ENCODE assay signal across 1 cellular context in genomic region chr5:37086466-37087178, GRCh38.
A peak's percentile ranks its signal among the peaks of the same experiment; 100 is the strongest.
TF ChIP-seq lines count a peak whose summit lies in the region.

No MANE protein-coding gene starts in this region.

TF ChIP-seq in HepG2, 621 proteins besides CTCF, POLR2A, EP300 and RAD21 (continued from another document and continues in another):
- TF ChIP-seq, protein P1, sequence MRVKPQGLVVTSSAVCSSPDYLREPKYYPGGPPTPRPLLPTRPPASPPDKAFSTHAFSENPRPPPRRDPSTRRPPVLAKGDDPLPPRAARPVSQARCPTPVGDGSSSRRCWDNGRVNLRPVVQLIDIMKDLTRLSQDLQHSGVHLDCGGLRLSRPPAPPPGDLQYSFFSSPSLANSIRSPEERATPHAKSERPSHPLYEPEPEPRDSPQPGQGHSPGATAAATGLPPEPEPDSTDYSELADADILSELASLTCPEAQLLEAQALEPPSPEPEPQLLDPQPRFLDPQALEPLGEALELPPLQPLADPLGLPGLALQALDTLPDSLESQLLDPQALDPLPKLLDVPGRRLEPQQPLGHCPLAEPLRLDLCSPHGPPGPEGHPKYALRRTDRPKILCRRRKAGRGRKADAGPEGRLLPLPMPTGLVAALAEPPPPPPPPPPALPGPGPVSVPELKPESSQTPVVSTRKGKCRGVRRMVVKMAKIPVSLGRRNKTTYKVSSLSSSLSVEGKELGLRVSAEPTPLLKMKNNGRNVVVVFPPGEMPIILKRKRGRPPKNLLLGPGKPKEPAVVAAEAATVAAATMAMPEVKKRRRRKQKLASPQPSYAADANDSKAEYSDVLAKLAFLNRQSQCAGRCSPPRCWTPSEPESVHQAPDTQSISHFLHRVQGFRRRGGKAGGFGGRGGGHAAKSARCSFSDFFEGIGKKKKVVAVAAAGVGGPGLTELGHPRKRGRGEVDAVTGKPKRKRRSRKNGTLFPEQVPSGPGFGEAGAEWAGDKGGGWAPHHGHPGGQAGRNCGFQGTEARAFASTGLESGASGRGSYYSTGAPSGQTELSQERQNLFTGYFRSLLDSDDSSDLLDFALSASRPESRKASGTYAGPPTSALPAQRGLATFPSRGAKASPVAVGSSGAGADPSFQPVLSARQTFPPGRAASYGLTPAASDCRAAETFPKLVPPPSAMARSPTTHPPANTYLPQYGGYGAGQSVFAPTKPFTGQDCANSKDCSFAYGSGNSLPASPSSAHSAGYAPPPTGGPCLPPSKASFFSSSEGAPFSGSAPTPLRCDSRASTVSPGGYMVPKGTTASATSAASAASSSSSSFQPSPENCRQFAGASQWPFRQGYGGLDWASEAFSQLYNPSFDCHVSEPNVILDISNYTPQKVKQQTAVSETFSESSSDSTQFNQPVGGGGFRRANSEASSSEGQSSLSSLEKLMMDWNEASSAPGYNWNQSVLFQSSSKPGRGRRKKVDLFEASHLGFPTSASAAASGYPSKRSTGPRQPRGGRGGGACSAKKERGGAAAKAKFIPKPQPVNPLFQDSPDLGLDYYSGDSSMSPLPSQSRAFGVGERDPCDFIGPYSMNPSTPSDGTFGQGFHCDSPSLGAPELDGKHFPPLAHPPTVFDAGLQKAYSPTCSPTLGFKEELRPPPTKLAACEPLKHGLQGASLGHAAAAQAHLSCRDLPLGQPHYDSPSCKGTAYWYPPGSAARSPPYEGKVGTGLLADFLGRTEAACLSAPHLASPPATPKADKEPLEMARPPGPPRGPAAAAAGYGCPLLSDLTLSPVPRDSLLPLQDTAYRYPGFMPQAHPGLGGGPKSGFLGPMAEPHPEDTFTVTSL (CRISPR knock-in tag; IDR thresholded peaks at IDR 0.05; ENCODE audit: borderline replicate concordance): 0 out of 2 replicates have a peak, but pooled peaks have one; percentile 25
- TF ChIP-seq ZNF264 (CRISPR knock-in tag; IDR thresholded peaks at IDR 0.05): 0 out of 2 replicates have a peak, but pooled peaks have one; percentile 26
- no peak for TF ChIP-seq AGO1 (IDR thresholded peaks at IDR 0.05; ENCODE audit: low read depth, low read length, poor library complexity, severe bottlenecking)
- peak; percentile 52 for TF ChIP-seq TCF7 (IDR thresholded peaks at IDR 0.05; ENCODE audit: low read depth)
- TF ChIP-seq, protein P2, sequence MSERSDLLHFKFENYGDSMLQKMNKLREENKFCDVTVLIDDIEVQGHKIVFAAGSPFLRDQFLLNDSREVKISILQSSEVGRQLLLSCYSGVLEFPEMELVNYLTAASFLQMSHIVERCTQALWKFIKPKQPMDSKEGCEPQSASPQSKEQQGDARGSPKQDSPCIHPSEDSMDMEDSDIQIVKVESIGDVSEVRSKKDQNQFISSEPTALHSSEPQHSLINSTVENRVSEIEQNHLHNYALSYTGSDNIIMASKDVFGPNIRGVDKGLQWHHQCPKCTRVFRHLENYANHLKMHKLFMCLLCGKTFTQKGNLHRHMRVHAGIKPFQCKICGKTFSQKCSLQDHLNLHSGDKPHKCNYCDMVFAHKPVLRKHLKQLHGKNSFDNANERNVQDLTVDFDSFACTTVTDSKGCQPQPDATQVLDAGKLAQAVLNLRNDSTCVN (CRISPR knock-in tag; IDR thresholded peaks at IDR 0.05; ENCODE audit: borderline replicate concordance): no peak
- TF ChIP-seq NR2F6 (IDR thresholded peaks at IDR 0.05): peak; percentile 80
- TF ChIP-seq NR2F6 (CRISPR knock-in tag; IDR thresholded peaks at IDR 0.05): 0 out of 2 replicates have a peak, but pooled peaks have one; percentile 20
- no peak for TF ChIP-seq XBP1 (CRISPR knock-in tag; IDR thresholded peaks at IDR 0.05)
- TF ChIP-seq ZSCAN20 (CRISPR knock-in tag; IDR thresholded peaks at IDR 0.05; ENCODE audit: borderline replicate concordance): no peak
- no peak for TF ChIP-seq GTF2F1 (IDR thresholded peaks at IDR 0.05; ENCODE audit: low read length)
- no peak for TF ChIP-seq SAP130 (CRISPR knock-in tag; IDR thresholded peaks at IDR 0.05; ENCODE audit: low read depth)
- no peak for TF ChIP-seq ZBED4 (CRISPR knock-in tag; IDR thresholded peaks at IDR 0.05; ENCODE audit: borderline replicate concordance)
- TF ChIP-seq, protein P3, sequence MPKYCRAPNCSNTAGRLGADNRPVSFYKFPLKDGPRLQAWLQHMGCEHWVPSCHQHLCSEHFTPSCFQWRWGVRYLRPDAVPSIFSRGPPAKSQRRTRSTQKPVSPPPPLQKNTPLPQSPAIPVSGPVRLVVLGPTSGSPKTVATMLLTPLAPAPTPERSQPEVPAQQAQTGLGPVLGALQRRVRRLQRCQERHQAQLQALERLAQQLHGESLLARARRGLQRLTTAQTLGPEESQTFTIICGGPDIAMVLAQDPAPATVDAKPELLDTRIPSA (CRISPR knock-in tag; IDR thresholded peaks at IDR 0.05; ENCODE audit: borderline replicate concordance): no peak
- no peak for TF ChIP-seq RFX1 (IDR thresholded peaks at IDR 0.05)
- no peak for TF ChIP-seq ZFP36L2 (CRISPR knock-in tag; IDR thresholded peaks at IDR 0.05)
- 0 out of 2 replicates have a peak, but pooled peaks have one; percentile 29 for TF ChIP-seq FOXK2 (IDR thresholded peaks at IDR 0.05)
- no peak for TF ChIP-seq RFXAP (CRISPR knock-in tag; IDR thresholded peaks at IDR 0.05; ENCODE audit: borderline replicate concordance)
- no peak for TF ChIP-seq MTF2 (CRISPR knock-in tag; IDR thresholded peaks at IDR 0.05; ENCODE audit: borderline replicate concordance)
- no peak for TF ChIP-seq MXD1 (CRISPR knock-in tag; IDR thresholded peaks at IDR 0.05)
- no peak for TF ChIP-seq MYNN (CRISPR knock-in tag; IDR thresholded peaks at IDR 0.05; ENCODE audit: low read depth)
- TF ChIP-seq, protein P4, sequence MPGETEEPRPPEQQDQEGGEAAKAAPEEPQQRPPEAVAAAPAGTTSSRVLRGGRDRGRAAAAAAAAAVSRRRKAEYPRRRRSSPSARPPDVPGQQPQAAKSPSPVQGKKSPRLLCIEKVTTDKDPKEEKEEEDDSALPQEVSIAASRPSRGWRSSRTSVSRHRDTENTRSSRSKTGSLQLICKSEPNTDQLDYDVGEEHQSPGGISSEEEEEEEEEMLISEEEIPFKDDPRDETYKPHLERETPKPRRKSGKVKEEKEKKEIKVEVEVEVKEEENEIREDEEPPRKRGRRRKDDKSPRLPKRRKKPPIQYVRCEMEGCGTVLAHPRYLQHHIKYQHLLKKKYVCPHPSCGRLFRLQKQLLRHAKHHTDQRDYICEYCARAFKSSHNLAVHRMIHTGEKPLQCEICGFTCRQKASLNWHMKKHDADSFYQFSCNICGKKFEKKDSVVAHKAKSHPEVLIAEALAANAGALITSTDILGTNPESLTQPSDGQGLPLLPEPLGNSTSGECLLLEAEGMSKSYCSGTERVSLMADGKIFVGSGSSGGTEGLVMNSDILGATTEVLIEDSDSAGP (CRISPR knock-in tag; IDR thresholded peaks at IDR 0.05; ENCODE audit: borderline replicate concordance): no peak
- TF ChIP-seq ZNF350 (CRISPR knock-in tag; IDR thresholded peaks at IDR 0.05; ENCODE audit: borderline replicate concordance, low read depth): no peak
- TF ChIP-seq, protein P5, sequence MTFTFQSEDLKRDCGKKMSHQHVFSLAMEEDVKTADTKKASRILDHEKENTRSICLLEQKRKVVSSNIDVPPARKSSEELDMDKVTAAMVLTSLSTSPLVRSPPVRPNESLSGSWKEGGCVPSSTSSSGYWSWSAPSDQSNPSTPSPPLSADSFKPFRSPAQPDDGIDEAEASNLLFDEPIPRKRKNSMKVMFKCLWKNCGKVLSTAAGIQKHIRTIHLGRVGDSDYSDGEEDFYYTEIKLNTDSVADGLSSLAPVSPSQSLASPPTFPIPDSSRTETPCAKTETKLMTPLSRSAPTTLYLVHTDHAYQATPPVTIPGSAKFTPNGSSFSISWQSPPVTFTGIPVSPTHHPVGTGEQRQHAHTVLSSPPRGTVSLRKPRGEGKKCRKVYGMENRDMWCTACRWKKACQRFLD (CRISPR knock-in tag; IDR thresholded peaks at IDR 0.05; ENCODE audit: borderline replicate concordance): no peak
- TF ChIP-seq, protein P6, sequence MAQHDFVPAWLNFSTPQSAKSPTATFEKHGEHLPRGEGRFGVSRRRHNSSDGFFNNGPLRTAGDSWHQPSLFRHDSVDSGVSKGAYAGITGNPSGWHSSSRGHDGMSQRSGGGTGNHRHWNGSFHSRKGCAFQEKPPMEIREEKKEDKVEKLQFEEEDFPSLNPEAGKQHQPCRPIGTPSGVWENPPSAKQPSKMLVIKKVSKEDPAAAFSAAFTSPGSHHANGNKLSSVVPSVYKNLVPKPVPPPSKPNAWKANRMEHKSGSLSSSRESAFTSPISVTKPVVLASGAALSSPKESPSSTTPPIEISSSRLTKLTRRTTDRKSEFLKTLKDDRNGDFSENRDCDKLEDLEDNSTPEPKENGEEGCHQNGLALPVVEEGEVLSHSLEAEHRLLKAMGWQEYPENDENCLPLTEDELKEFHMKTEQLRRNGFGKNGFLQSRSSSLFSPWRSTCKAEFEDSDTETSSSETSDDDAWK (CRISPR knock-in tag; IDR thresholded peaks at IDR 0.05): no peak
- peak; percentile 27; the same call in 1 of the 2 replicates for TF ChIP-seq HNF4G (IDR thresholded peaks at IDR 0.05; ENCODE audit: borderline replicate concordance, low read depth, low read length)
- TF ChIP-seq HNF4G (CRISPR knock-in tag; IDR thresholded peaks at IDR 0.05; ENCODE audit: borderline replicate concordance, low read depth): no peak
- no peak for TF ChIP-seq ARID3A (IDR thresholded peaks at IDR 0.05; ENCODE audit: low read depth, low read length)
- TF ChIP-seq SATB2 (CRISPR knock-in tag; IDR thresholded peaks at IDR 0.05): no peak
- TF ChIP-seq ZFX (CRISPR knock-in tag; IDR thresholded peaks at IDR 0.05; ENCODE audit: low read depth): no peak
- TF ChIP-seq FOXP1 (IDR thresholded peaks at IDR 0.05): peak; percentile 65
- peak; percentile 76 for TF ChIP-seq FOXP1 (CRISPR knock-in tag; IDR thresholded peaks at IDR 0.05)
- no peak for TF ChIP-seq JUNB (CRISPR knock-in tag; IDR thresholded peaks at IDR 0.05; ENCODE audit: borderline replicate concordance)
- TF ChIP-seq, protein P7, sequence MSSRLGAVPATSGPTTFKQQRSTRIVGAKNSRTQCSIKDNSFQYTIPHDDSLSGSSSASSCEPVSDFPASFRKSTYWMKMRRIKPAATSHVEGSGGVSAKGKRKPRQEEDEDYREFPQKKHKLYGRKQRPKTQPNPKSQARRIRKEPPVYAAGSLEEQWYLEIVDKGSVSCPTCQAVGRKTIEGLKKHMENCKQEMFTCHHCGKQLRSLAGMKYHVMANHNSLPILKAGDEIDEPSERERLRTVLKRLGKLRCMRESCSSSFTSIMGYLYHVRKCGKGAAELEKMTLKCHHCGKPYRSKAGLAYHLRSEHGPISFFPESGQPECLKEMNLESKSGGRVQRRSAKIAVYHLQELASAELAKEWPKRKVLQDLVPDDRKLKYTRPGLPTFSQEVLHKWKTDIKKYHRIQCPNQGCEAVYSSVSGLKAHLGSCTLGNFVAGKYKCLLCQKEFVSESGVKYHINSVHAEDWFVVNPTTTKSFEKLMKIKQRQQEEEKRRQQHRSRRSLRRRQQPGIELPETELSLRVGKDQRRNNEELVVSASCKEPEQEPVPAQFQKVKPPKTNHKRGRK (CRISPR knock-in tag; IDR thresholded peaks at IDR 0.05): no peak
- no peak for TF ChIP-seq PCBP2 (optimal IDR thresholded peaks at IDR 0.05; ENCODE audit: low read depth, low read length, poor library complexity, severe bottlenecking)
- TF ChIP-seq ZNF3 (CRISPR knock-in tag; IDR thresholded peaks at IDR 0.05): no peak
